In genomic region chr3:194486540-194487288, GRCh38 we compare ENCODE assay signal across 8 cellular contexts. TPM values are rescaled to one million over a fixed set of nuclear protein-coding genes. Genes with fewer than 3 reads are reported as not detected.
DNase-seq lines count a peak whose midpoint lies in the region; FAIRE-seq and TF ChIP-seq lines count a peak whose summit lies in the region.

Gene ATP13A3, minus strand, starts transcription at chr3:194487002. Its CDS starts 24,812 bp downstream, at chr3:194462190.

- H3K4me1 ChIP-seq in neutrophil (ENCODE audit: control insufficient read depth in 1 of 2, insufficient read depth in 1 of 2, low read depth in 1 of 2, low read length in 1 of 2): peaks cover 28 to 46% of the 10 kb centered on the region in 2 experiments

- peaks cover 27% of the 10 kb centered on the region for H3K36me3 Mint-ChIP-seq in activated naive CD4-positive, alpha-beta T cell treated with anti-CD3 and anti-CD28 coated beads for 36 hours (ENCODE audit: low read depth)

- peak within 1 kb of the TSS; percentile 65 to 74 for H3K4me3 ChIP-seq in neutrophil (ENCODE audit: low read depth in 1 of 2, low read length in 1 of 2)

- H3K27ac ChIP-seq in neutrophil: peak within 1 kb of the TSS; percentile 91

- H3K27me3 ChIP-seq in neutrophil: no peaks in the 10 kb centered on the region

- DNase-seq in GF-D8 (lab: John Stamatoyannopoulos, UW): peak; percentile 59
- DNase-seq in HEK293T (ENCODE audit: extremely low spot score): peak; percentile 90
- DNase-seq in NAMALWA (ENCODE audit: low spot score): peak; percentile 93
- peak; percentile 91 for DNase-seq in SK-N-DZ (ENCODE audit: low spot score)
- DNase-seq in activated naive CD4-positive, alpha-beta T cell treated with anti-CD3 and anti-CD28 coated beads for 36 hours: peak; percentile 86
- DNase-seq in frontal cortex (ENCODE audit: low spot score in 2 of 2): peak; percentile 98 to 99
- DNase-seq in superior temporal gyrus (ENCODE audit: extremely low spot score): peak; percentile 91

- no peak for FAIRE-seq in frontal cortex (lab: Jason Lieb, UNC)

- H3K27me3 Mint-ChIP-seq in activated naive CD4-positive, alpha-beta T cell treated with anti-CD3 and anti-CD28 coated beads for 36 hours (ENCODE audit: low read depth): no peaks in the 10 kb centered on the region

- TF ChIP-seq CTCF in neutrophil (IDR thresholded peaks at IDR 0.05): peak; percentile 56

- CTCF ChIA-PET in HEK293T (lab: Yijun Ruan, JAX): interaction anchor here (0.6 to 1.3 kb wide), 2 partner anchors 15 to 28 kb away, joined by 3 to 4 read pairs; no protein-coding TSS in a partner anchor
- CTCF ChIA-PET in activated naive CD4-positive, alpha-beta T cell treated with anti-CD3 and anti-CD28 coated beads for 36 hours (lab: Charles Lee): interaction anchor here (1.4 kb wide), 1 partner anchor 14 kb away, joined by 7 read pairs; no protein-coding TSS in a partner anchor

- H3K4me3 Mint-ChIP-seq in activated naive CD4-positive, alpha-beta T cell treated with anti-CD3 and anti-CD28 coated beads for 36 hours: peak within 1 kb of the TSS; percentile 91

- H3K36me3 ChIP-seq in neutrophil: no peaks in the 10 kb centered on the region

- H3K9me3 Mint-ChIP-seq in activated naive CD4-positive, alpha-beta T cell treated with anti-CD3 and anti-CD28 coated beads for 36 hours: no peaks in the 10 kb centered on the region

- H3K27ac Mint-ChIP-seq in activated naive CD4-positive, alpha-beta T cell treated with anti-CD3 and anti-CD28 coated beads for 36 hours: peak within 1 kb of the TSS; percentile 94

- peaks cover 59% of the 10 kb centered on the region for H3K4me1 Mint-ChIP-seq in activated naive CD4-positive, alpha-beta T cell treated with anti-CD3 and anti-CD28 coated beads for 36 hours (ENCODE audit: low read depth)

- POLR2A ChIA-PET in HEK293T (lab: Yijun Ruan, JAX): interaction anchor here (1.9 kb wide), 1 partner anchor 85 kb away, joined by 8 read pairs; no protein-coding TSS in a partner anchor

- intact Hi-C loops in activated naive CD4-positive, alpha-beta T cell treated with anti-CD3 and anti-CD28 coated beads for 36 hours (cut with micrococcal nuclease): loop anchor here (1.0 to 5.0 kb wide), 9 partner anchors 34 to 1056 kb away; partner anchors contain the start of genes LSG1 and PPP1R2

- no peaks in the 10 kb centered on the region for H3K9me3 ChIP-seq in neutrophil

TF ChIP-seq in HEK293T, 16 proteins besides CTCF, POLR2A, EP300 and RAD21:
- TF ChIP-seq LEF1 (IDR thresholded peaks at IDR 0.05; ENCODE audit: borderline replicate concordance): no peak
- TF ChIP-seq SUZ12 (IDR thresholded peaks at IDR 0.05): no peak
- TF ChIP-seq CTBP1 (IDR thresholded peaks at IDR 0.05; ENCODE audit: borderline replicate concordance): no peak
- TF ChIP-seq SP1 (IDR thresholded peaks at IDR 0.05): peak; percentile 26; the same call in 1 of the 2 replicates

RNA-seq across cellular contexts. Expression of gene ATP13A3, which starts in this region (rescaled TPM):
- 76.4 and 79.1 TPM in 2 replicates for polyA plus RNA-seq in SK-N-DZ (2014; cell fraction: cytosol; rRNA removed)
- 74.9 and 78.1 TPM in 2 replicates for polyA plus RNA-seq in SK-N-DZ (2014; cell fraction: nucleus; rRNA removed)
- total RNA-seq in activated naive CD4-positive, alpha-beta T cell treated with anti-CD3 and anti-CD28 coated beads for 36 hours: 10 to 100 TPM; 88.4 to 92.3 TPM
- total RNA-seq in frontal cortex: 146 TPM

Comparison
In these comparisons a context has a peak if more than half of its experiments do, and no peak if none do; other contexts are left out.
1. Peak in every context shown above with its lines: DNase-seq, H3K4me3 ChIP-seq and H3K27ac ChIP-seq.